ENCODE assay signal across 24 cellular contexts in the genomic region with DNA sequence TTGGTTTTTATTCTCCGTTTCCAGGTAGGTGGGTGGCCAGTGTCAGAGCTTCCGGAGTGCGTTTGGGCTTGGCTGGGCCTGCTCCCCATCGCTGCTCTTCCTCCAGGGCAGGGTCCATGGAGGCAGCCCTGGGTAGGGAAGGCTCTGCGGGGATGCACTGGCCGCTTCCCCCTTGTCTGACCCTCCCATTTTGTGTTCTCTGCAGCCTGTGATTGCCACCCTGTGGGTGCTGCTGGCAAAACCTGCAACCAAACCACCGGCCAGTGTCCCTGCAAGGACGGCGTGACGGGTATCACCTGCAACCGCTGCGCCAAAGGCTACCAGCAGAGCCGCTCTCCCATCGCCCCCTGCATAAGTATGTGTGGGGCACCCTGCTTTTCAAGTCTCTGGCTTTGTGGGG.
"Had no signal": no experiment of that assay in that cellular context is flagged by ENCODE, and none has a peak within 500 bp of the region (broad histone marks: within the 10 kb centered on the region; RNA-seq: fewer than 3 reads in every experiment).

No MANE protein-coding gene starts in this region.

- H3K27ac ChIP-seq: brain microvascular endothelial cell, sigmoid colon, testis, uterus had no signal

- H3K4me3 ChIP-seq: mucosa of descending colon, sigmoid colon, testis, uterus had no signal

- H3K36me3 Mint-ChIP-seq: activated naive CD4-positive, alpha-beta T cell treated with anti-CD3 and anti-CD28 coated beads, Interleukin-2, amount 50 U/mL, for 72 hours; memory B cell; naive B cell had no signal

- H3K4me1 ChIP-seq: testis, uterus had no signal

- H3K9me3 ChIP-seq: mucosa of descending colon, sigmoid colon, testis, uterus had no signal

- H3K4me1 Mint-ChIP-seq: memory B cell had no signal

- H3K27me3 ChIP-seq: brain microvascular endothelial cell, sigmoid colon, testis, uterus had no signal

- H3K27ac Mint-ChIP-seq: activated CD4-positive, alpha-beta T cell treated with anti-CD3 and anti-CD28 coated beads for 36 hours; activated naive CD4-positive, alpha-beta T cell treated with anti-CD3 and anti-CD28 coated beads, Interleukin-2, amount 50 U/mL, for 72 hours; activated T-cell treated with anti-CD3 and anti-CD28 coated beads, Interleukin-2, amount 50 U/mL, for 24 hours; activated T-helper 17 cell treated with anti-CD3 and anti-CD28 coated beads, Interleukin-2, amount 50 U/mL, for 72 hours; memory B cell; naive B cell had no signal

- ATAC-seq: activated CD4-positive, alpha-beta T cell treated with anti-CD3 and anti-CD28 coated beads for 36 hours; activated naive CD4-positive, alpha-beta T cell treated with anti-CD3 and anti-CD28 coated beads, Interleukin-2, amount 50 U/mL, for 72 hours; activated T-helper 17 cell treated with anti-CD3 and anti-CD28 coated beads, Interleukin-2, amount 50 U/mL, for 72 hours; esophagus mucosa; left cardiac atrium; mucosa of descending colon had no signal

- DNase-seq: activated CD4-positive, alpha-beta T cell treated with anti-CD3 and anti-CD28 coated beads for 36 hours; activated CD4-positive, alpha-beta T cell treated with anti-CD3 and anti-CD28 coated beads, Interleukin-2, amount 50 U/mL, for 4 hours; activated CD8-positive, alpha-beta memory T cell treated with anti-CD3 and anti-CD28 coated beads for 24 hours; activated CD8-positive, alpha-beta memory T cell treated with anti-CD3 and anti-CD28 coated beads, Interleukin-2, amount 50 U/mL, for 4 hours; activated T-cell treated with anti-CD3 and anti-CD28 coated beads, Interleukin-2, amount 50 U/mL, for 24 hours; aorta; brain microvascular endothelial cell; central memory CD4-positive, alpha-beta T cell; effector memory CD4-positive, alpha-beta T cell; hypothalamus; islet precursor cell; left cardiac atrium; mucosa of descending colon; naive B cell; sigmoid colon; stimulated activated CD4-positive, alpha-beta T cell treated with anti-CD3 and anti-CD28 coated beads, Interleukin-2, amount 100 ng/mL, for 48 hours; stimulated activated naive CD4-positive, alpha-beta T cell; testis; trophoblast cell; uterus had no signal

- H3K36me3 ChIP-seq: brain microvascular endothelial cell, uterus had no signal

- H3K9me3 Mint-ChIP-seq: activated naive CD4-positive, alpha-beta T cell treated with anti-CD3 and anti-CD28 coated beads, Interleukin-2, amount 50 U/mL, for 72 hours; activated T-helper 17 cell treated with anti-CD3 and anti-CD28 coated beads, Interleukin-2, amount 50 U/mL, for 72 hours; memory B cell had no signal

- H3K27me3 Mint-ChIP-seq: activated CD4-positive, alpha-beta T cell treated with anti-CD3 and anti-CD28 coated beads for 36 hours; activated T-helper 17 cell treated with anti-CD3 and anti-CD28 coated beads, Interleukin-2, amount 50 U/mL, for 72 hours had no signal

- H3K4me3 Mint-ChIP-seq: activated CD4-positive, alpha-beta T cell treated with anti-CD3 and anti-CD28 coated beads for 36 hours; activated T-cell treated with anti-CD3 and anti-CD28 coated beads, Interleukin-2, amount 50 U/mL, for 24 hours; activated T-helper 17 cell treated with anti-CD3 and anti-CD28 coated beads, Interleukin-2, amount 50 U/mL, for 72 hours; memory B cell; naive B cell had no signal
